8 cellular contexts compared by ENCODE assay signal in the genomic region with DNA sequence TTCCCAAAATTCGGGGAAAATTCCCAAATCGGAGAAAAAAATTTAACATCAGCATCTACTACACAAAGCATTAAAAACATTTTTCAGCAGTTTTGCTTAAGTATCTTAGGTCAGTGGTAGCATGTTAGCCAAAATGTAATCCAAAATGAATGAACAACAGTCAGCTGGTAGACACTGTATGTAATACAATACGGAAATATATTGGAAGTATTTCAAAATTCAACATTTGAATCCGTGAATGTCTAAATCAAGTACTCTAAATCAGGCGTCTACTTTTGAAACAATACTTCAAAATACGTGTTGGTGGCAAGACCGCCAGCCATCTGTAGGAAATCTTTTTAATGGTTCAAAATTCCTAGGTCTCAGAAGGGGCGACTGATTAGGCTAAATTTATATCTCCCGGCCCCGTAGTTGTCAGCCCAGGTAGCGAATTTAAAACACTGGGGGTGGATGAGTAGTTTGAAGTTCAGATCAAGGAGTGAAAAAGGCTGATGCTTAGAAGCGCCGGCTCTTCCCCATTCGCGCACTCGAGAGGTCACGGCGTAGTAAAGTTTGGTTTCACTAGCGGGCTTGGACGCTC. TPM values are rescaled to one million over a fixed set of nuclear protein-coding genes. Genes with fewer than 3 reads are reported as not detected.
DNase-seq lines count a peak whose midpoint lies in the region; ATAC-seq and TF ChIP-seq lines count a peak whose summit lies in the region.

No MANE protein-coding gene starts in this region.

- 3 to 4% methylated on average over 11 to 18 of the region's 20 CpGs for WGBS in upper lobe of left lung, 2 donors

- DNase-seq in ACHN = peak; percentile 71
- peak; percentile 56 for DNase-seq in dedifferentiated amniotic fluid mesenchymal stem cell (ENCODE audit: extremely low spot score)
- DNase-seq in middle frontal gyrus (ENCODE audit: extremely low spot score, low spot score) = peak; percentile 69
- peak in 1 of 2 donors; percentile 78 for DNase-seq in upper lobe of left lung
- DNase-seq in NCI-H446 treated with DMSO at 0.1 percent for 48 hours (lab: John Stamatoyannopoulos, UW) = no peak

- peaks cover 39% of the 10 kb centered on the region for H4K20me1 ChIP-seq in OCI-LY3 (ENCODE audit: insufficient read depth, low read length)

- peaks cover 11% of the 10 kb centered on the region; the same call in 1 of the 2 replicates for H3K9me3 ChIP-seq in OCI-LY3 (ENCODE audit: insufficient read depth, low read length)
- no peaks in the 10 kb centered on the region for H3K9me3 ChIP-seq in upper lobe of left lung

- H3K36me3 ChIP-seq in OCI-LY3 (replicated peaks; ENCODE audit: low read depth, low read length) (peaks cover 25% of the 10 kb centered on the region), upper lobe of left lung (no peaks in the 10 kb centered on the region)

- peak; percentile 14 for ATAC-seq in GM18498 (IDR thresholded peaks at IDR 0.05; ENCODE audit: unreplicated experiment)
- ATAC-seq in HG02970 (IDR thresholded peaks at IDR 0.05; ENCODE audit: low FRiP score, unreplicated experiment) = peak; percentile 9
- ATAC-seq in upper lobe of left lung (ENCODE audit: low FRiP score in 2 of 2) = peak; percentile 8 to 49

- peak overlapping the region; percentile 92 for H3K9ac ChIP-seq in OCI-LY3 (ENCODE audit: low read length)

- peak overlapping the region; percentile 82 for H3K4me2 ChIP-seq in OCI-LY3 (ENCODE audit: low read length)

- H3K27me3 ChIP-seq in OCI-LY3 (ENCODE audit: low read depth, low read length) (no peaks in the 10 kb centered on the region), upper lobe of left lung (no peaks in the 10 kb centered on the region)

- peaks cover 42% of the 10 kb centered on the region for H3K4me1 ChIP-seq in OCI-LY3 (ENCODE audit: low read length)
- peaks cover 38 to 44% (median 40%) of the 10 kb centered on the region in 4 donors for H3K4me1 ChIP-seq in upper lobe of left lung

- H3K79me2 ChIP-seq in OCI-LY3 (ENCODE audit: low read length) = peaks cover 60% of the 10 kb centered on the region

- no peak for TF ChIP-seq EP300 in upper lobe of left lung (IDR thresholded peaks at IDR 0.05)

- TF ChIP-seq POLR2A in upper lobe of left lung (IDR thresholded peaks at IDR 0.05) = peak in 2 of 4 donors; percentile 14 to 40

- TF ChIP-seq CTCF in OCI-LY3 (IDR thresholded peaks at IDR 0.05; ENCODE audit: low read depth, low read length) (no peak), upper lobe of left lung (IDR thresholded peaks at IDR 0.05) (no peak)

- H2AFZ ChIP-seq in OCI-LY3 (ENCODE audit: low read depth, low read length) = no peak overlapping the region

- H3K4me3 ChIP-seq in OCI-LY3 (ENCODE audit: low read length) (peak overlapping the region; percentile 82), upper lobe of left lung (peak overlapping the region; percentile 55 to 87 (median 74))

- in situ Hi-C loops in ACHN (cut with HindIII; ENCODE audit: low pct_ligation_motif_present, low pct_unique_long_range_greater_than_20kb, low sequenced_read_pairs) = no loop called here

- peak overlapping the region; percentile 96 for H3K27ac ChIP-seq in OCI-LY3 (ENCODE audit: low read length)
- peak overlapping the region; percentile 98 to 100 (median 98) for H3K27ac ChIP-seq in upper lobe of left lung

RNA-seq across cellular contexts. Expression of gene SCAF11, which starts 1.0 kb away (rescaled TPM):
- total RNA-seq in upper lobe of left lung = 100 to 1,000 TPM in 5 of 6 donors, 10 to 100 TPM in 1; 98.5 to 264 (median 109) TPM
